15 cellular contexts compared by ENCODE assay signal in genomic region chr17:61230461-61230860, GRCh38.
DNase-seq lines count a peak whose midpoint lies in the region; TF ChIP-seq lines count a peak whose summit lies in the region.
"Had no signal": no experiment of that assay in that cellular context is flagged by ENCODE, and none has a peak within 500 bp of the region (broad histone marks: within the 10 kb centered on the region; RNA-seq: fewer than 3 reads in every experiment).

No MANE protein-coding gene starts in this region.

- H3K4me2 ChIP-seq in Loucy (ENCODE audit: low read depth, low read length, poor library complexity, severe bottlenecking), result peak overlapping the region; percentile 28
- H3K4me2 ChIP-seq: GM23338 had no signal

- TF ChIP-seq CTCF in Loucy (conservative IDR thresholded peaks at IDR 0.05; ENCODE audit: low read length) (no peak), VCaP (conservative IDR thresholded peaks at IDR 0.05) (no peak), nephron (IDR thresholded peaks at IDR 0.05; ENCODE audit: unreplicated experiment in 3 of 3) (no peak)

- H3K4me1 ChIP-seq in Loucy (ENCODE audit: insufficient read depth, low read length, poor library complexity, severe bottlenecking), result peaks cover 24% of the 10 kb centered on the region

- DNase-seq in NCI-H526 treated with DMSO at 0.1 percent for 48 hours (lab: John Stamatoyannopoulos, UW) (no peak), DMS114 treated with DMSO at 0.1 percent for 48 hours (lab: John Stamatoyannopoulos, UW; ENCODE audit: unreplicated experiment) (no peak), DMS79 (lab: John Stamatoyannopoulos, UW) (no peak), NCI-H1048 (lab: John Stamatoyannopoulos, UW) (no peak)
- DNase-seq: C1 segment of cervical spinal cord; CD4-positive, alpha-beta memory T cell; COR-L47; DMS 273 treated with DMSO at 0.1 percent for 48 hours; DMS53; DND-41; H9 had no signal

- no peak overlapping the region for H3K4me3 ChIP-seq in Loucy (ENCODE audit: low read length, poor library complexity, severe bottlenecking)
- H3K4me3 ChIP-seq: GM23338 had no signal

- H3K4me3 Mint-ChIP-seq in nephron, result no peak overlapping the region
- H3K4me3 Mint-ChIP-seq: GM23338, H9 had no signal

- H3K27me3 ChIP-seq in Loucy (ENCODE audit: insufficient read depth, low read length, poor library complexity, severe bottlenecking), result no peaks in the 10 kb centered on the region

- no peak overlapping the region for H2AFZ ChIP-seq in Loucy (ENCODE audit: low read length)
- H2AFZ ChIP-seq: GM23338 had no signal

- no peaks in the 10 kb centered on the region for H3F3A ChIP-seq in Loucy (ENCODE audit: low read depth)

- no peaks in the 10 kb centered on the region for H3K9me3 ChIP-seq in Loucy (ENCODE audit: insufficient read depth, low read depth, low read length)

- no peaks in the 10 kb centered on the region for H3K9me2 ChIP-seq in Loucy (replicated peaks; ENCODE audit: low read depth, low read length)

- no peaks in the 10 kb centered on the region for H3K79me2 ChIP-seq in Loucy (ENCODE audit: insufficient read depth, low read length)

- H3K9ac ChIP-seq in Loucy (ENCODE audit: low read depth, low read length, poor library complexity, severe bottlenecking), result no peak overlapping the region

- H3K9me3 Mint-ChIP-seq in nephron, result no peaks in the 10 kb centered on the region
- H3K9me3 Mint-ChIP-seq: CD4-positive, alpha-beta memory T cell; GM23338; H9 had no signal

- peaks cover 4% of the 10 kb centered on the region for H3K36me3 Mint-ChIP-seq in nephron (ENCODE audit: low read depth)
- H3K36me3 Mint-ChIP-seq: CD4-positive, alpha-beta memory T cell had no signal

- no peaks in the 10 kb centered on the region for H4K20me1 ChIP-seq in Loucy (ENCODE audit: insufficient read depth, low read length, poor library complexity, severe bottlenecking)

- H3K36me3 ChIP-seq in Loucy (ENCODE audit: insufficient read depth, low read length), result no peaks in the 10 kb centered on the region

- peak overlapping the region in 2 of 3 experiments; percentile 3 to 53 for H3K27ac Mint-ChIP-seq in nephron
- H3K27ac Mint-ChIP-seq: GM23338, H9 had no signal

- no peaks in the 10 kb centered on the region for H3K27me3 Mint-ChIP-seq in nephron (ENCODE audit: low read depth)
- H3K27me3 Mint-ChIP-seq: CD4-positive, alpha-beta memory T cell had no signal

- peaks cover 49% of the 10 kb centered on the region for H3K4me1 Mint-ChIP-seq in nephron

- peak overlapping the region; percentile 82 for H3K27ac ChIP-seq in VCaP
